In the genomic region with DNA sequence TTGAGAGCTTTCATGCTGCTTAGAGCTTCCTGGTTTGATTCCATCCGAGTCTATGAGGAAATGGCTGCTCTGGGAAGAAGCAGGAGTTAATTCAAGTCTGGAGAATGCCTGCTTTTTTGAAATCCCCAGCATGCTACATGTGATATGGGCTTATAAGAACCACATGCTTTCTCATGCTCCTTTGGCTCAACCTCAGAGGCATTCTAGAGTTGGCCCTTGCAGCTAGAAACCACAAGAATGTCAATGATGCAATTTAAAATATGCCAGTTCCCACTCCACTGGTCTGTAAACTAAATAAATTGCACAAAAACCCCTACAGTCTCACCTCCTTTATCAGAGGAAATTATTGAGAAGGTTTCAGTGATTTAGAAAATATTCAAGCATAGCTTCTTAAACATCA, we compare ENCODE assay signal across 10 cellular contexts.
DNase-seq lines count a peak whose midpoint lies in the region; ATAC-seq and TF ChIP-seq lines count a peak whose summit lies in the region.
"Had no signal": no experiment of that assay in that cellular context is flagged by ENCODE, and none has a peak within 500 bp of the region (broad histone marks: within the 10 kb centered on the region; RNA-seq: fewer than 3 reads in every experiment).

No MANE protein-coding gene starts in this region.

- 48 to 56% methylated on average over 1 of the region's 1 CpG for WGBS in testis, 2 donors

- H3K4me1 ChIP-seq in testis, result no peaks in the 10 kb centered on the region
- H3K4me1 ChIP-seq: neural progenitor cell had no signal

- no peak for TF ChIP-seq POLR2A in testis (IDR thresholded peaks at IDR 0.05)

- intact Hi-C loops in testis (cut with DNase I; ENCODE audit: low total_unique reads), result loop anchor here (10.0 kb wide), 1 partner anchor 542 kb away; no protein-coding TSS in a partner anchor

- no peak for TF ChIP-seq CTCF in testis (IDR thresholded peaks at IDR 0.05)

- H3K4me3 ChIP-seq in testis, result no peak overlapping the region
- H3K4me3 ChIP-seq: neural progenitor cell had no signal

- ATAC-seq in HG02852 (IDR thresholded peaks at IDR 0.05; ENCODE audit: unreplicated experiment) (no peak), HG03439 (IDR thresholded peaks at IDR 0.05; ENCODE audit: unreplicated experiment) (no peak)

- H3K9me3 ChIP-seq in testis, result no peaks in the 10 kb centered on the region

- DNase-seq in HCEC 1CT (peak; percentile 93), OCI-M1 (lab: John Stamatoyannopoulos, UW) (peak; percentile 55), fibroblast of peridontal ligament (ENCODE audit: extremely low read depth) (peak; percentile 100), testis (peak; percentile 21), pons (ENCODE audit: low spot score) (no peak)
- DNase-seq: effector CD4-positive, alpha-beta T cell; NCI-H1417 treated with DMSO at 0.1 percent for 48 hours had no signal

- H3K36me3 ChIP-seq in testis (ENCODE audit: low read depth, missing control alignments), result no peaks in the 10 kb centered on the region
- H3K36me3 ChIP-seq: neural progenitor cell had no signal

- H3K27ac ChIP-seq in testis, result no peak overlapping the region
- H3K27ac ChIP-seq: neural progenitor cell had no signal

- H3K27me3 ChIP-seq in testis, result no peaks in the 10 kb centered on the region
- H3K27me3 ChIP-seq: neural progenitor cell had no signal
